Comparison of ENCODE assay signal across 18 cellular contexts in the genomic region with DNA sequence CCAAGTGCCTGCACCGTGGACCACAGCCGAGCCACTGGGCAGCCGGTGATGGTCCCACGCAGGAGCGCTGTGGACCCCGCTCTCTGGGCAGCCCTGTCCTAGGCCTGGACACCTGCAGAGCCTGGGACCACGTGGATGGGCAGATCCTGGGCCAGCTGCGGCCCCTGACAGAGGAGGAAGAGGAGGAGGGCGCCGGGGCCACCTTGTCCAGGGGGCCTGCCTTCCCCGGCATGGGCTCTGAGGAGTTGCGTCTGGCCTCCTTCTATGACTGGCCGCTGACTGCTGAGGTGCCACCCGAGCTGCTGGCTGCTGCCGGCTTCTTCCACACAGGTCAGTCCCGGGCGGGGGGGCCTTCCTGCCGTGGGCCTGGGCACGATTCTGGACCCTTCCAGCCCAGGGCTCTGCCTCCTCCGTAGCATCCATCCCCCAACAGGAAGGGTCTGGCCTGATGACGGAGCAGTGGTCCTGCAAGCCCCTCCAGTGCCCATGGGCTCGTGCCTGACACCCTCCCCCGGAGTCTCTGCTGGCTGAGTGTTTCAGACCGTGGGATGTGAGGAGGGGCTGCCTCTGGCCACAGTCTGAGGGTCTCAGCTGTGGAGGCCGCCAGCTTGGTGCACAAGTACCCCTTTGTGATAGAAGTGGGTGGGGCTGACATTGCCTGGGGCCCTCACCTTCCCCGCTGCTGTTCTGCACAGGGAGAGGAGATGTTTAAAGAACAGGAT. TPM values are rescaled to one million over a fixed set of nuclear protein-coding genes. Genes with fewer than 3 reads are reported as not detected.
"Had no signal": no experiment of that assay in that cellular context is flagged by ENCODE, and none has a peak within 500 bp of the region (broad histone marks: within the 10 kb centered on the region; RNA-seq: fewer than 3 reads in every experiment).

No MANE protein-coding gene starts in this region.

- H3K36me3 ChIP-seq: gastroesophageal sphincter, heart right ventricle, left ventricle myocardium inferior, tibial artery had no signal

- H3K4me3 ChIP-seq: gastroesophageal sphincter, heart right ventricle, left ventricle myocardium inferior, SK-N-MC, tibial artery had no signal

- H3K27ac ChIP-seq: gastroesophageal sphincter, heart right ventricle, left ventricle myocardium inferior, SK-N-MC, tibial artery had no signal

- DNase-seq: activated CD4-positive, alpha-beta T cell treated with anti-CD3 and anti-CD28 coated beads, Interleukin-2, amount 10 ng/mL, durations not matched to agents 7 days and 5 days; activated naive CD4-positive, alpha-beta T cell treated with anti-CD3 and anti-CD28 coated beads for 36 hours; dermis blood vessel endothelial cell; erythroblast; heart right ventricle; left ventricle myocardium inferior; natural killer cell; occipital lobe; stimulated activated CD4-positive, alpha-beta T cell treated with anti-CD3 and anti-CD28 coated beads, Interleukin-12 subunit alpha, Interleukin-12 subunit beta, amount 100 ng/mL, for 4 hours; stimulated activated CD4-positive, alpha-beta T cell treated with anti-CD3 and anti-CD28 coated beads, Interleukin-2, amount 100 ng/mL, for 24 hours; tibial artery had no signal

- ATAC-seq: gastroesophageal sphincter, natural killer cell had no signal

- H3K4me1 ChIP-seq: left ventricle myocardium inferior, tibial artery had no signal

- H3K9me3 ChIP-seq: gastroesophageal sphincter, heart right ventricle, left ventricle myocardium inferior, tibial artery had no signal

RNA-seq across cellular contexts. Expression of gene BIRC7, which starts 0.6 kb away (rescaled TPM):
- total RNA-seq: activated CD4-positive, alpha-beta T cell treated with anti-CD3 and anti-CD28 coated beads, Interleukin-2, amount 10 ng/mL, durations not matched to agents 7 days and 5 days; activated naive CD4-positive, alpha-beta T cell treated with anti-CD3 and anti-CD28 coated beads for 36 hours; dermis blood vessel endothelial cell; gastroesophageal sphincter; natural killer cell; occipital lobe; progenitor cell of endocrine pancreas had no signal
- polyA plus RNA-seq: heart right ventricle, keratinocyte had no signal

RNA-seq across cellular contexts. Expression of gene NKAIN4, which starts 18.0 kb away (rescaled TPM):
- total RNA-seq: activated CD4-positive, alpha-beta T cell treated with anti-CD3 and anti-CD28 coated beads, Interleukin-2, amount 10 ng/mL, durations not matched to agents 7 days and 5 days; activated naive CD4-positive, alpha-beta T cell treated with anti-CD3 and anti-CD28 coated beads for 36 hours; activated T-helper 17 cell treated with anti-CD3 and anti-CD28 coated beads, Interleukin-2, amount 50 U/mL, for 72 hours; dermis blood vessel endothelial cell; heart right ventricle; left ventricle myocardium inferior; mucosa of gallbladder; natural killer cell had no signal
- polyA plus RNA-seq: keratinocyte had no signal

RNA-seq across cellular contexts. Expression of gene COL20A1, which starts 56.7 kb away (rescaled TPM):
- total RNA-seq: activated CD4-positive, alpha-beta T cell treated with anti-CD3 and anti-CD28 coated beads, Interleukin-2, amount 10 ng/mL, durations not matched to agents 7 days and 5 days; chondrocyte; dermis blood vessel endothelial cell; gastroesophageal sphincter; left ventricle myocardium inferior had no signal
- polyA plus RNA-seq: heart right ventricle, keratinocyte had no signal
